In the genomic region with DNA sequence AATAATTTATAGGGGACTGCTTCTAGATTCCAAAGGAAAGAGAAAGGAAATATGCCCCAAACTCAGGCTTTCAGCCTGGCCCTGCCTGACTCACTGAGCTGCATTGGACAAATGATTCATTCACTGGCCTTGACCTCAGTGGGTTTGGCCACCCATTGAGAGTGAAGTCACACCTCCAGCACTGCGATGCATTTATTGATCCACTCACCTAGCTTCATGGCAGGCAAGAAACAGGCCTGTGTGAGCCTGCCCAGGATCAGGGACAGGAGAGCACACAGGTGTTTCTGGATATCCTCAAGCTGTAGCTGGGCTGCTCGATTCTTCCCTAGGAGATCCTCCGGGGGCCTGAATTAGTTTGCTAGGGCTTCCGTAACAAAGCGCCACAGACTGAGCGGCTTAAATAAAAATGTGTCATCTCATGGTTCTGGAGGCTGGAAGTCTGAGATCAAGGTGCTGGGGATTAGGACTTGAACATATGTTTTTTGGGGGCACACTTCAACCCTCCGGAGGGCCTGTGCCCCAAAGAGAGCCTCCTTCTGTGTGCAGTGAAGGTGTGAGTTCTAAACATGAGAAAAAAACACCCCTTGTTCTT, we compare ENCODE assay signal across 8 cellular contexts.
A peak's percentile ranks its signal among the peaks of the same experiment; 100 is the strongest.
DNase-seq lines count a peak whose midpoint lies in the region; ATAC-seq and TF ChIP-seq lines count a peak whose summit lies in the region.

No MANE protein-coding gene starts in this region.

- H3K27ac ChIP-seq in DND-41 (ENCODE audit: low read length) (peak overlapping the region; percentile 15; the same call in 1 of the 2 replicates), parathyroid adenoma (peak overlapping the region; percentile 11)
- peak overlapping the region; percentile 89 for H3K27ac ChIP-seq in effector memory CD4-positive, alpha-beta T cell (ENCODE audit: insufficient read depth, low read length, poor library complexity, severe bottlenecking)

- peak overlapping the region; percentile 63; the same call in 1 of the 2 replicates for H3K4me2 ChIP-seq in DND-41 (ENCODE audit: insufficient read depth, low read length)
- no peak overlapping the region for H3K4me2 ChIP-seq in parathyroid adenoma (ENCODE audit: low read length)

- no peaks in the 10 kb centered on the region for H3K36me3 ChIP-seq in DND-41 (ENCODE audit: insufficient read depth, low read length)
- no peaks in the 10 kb centered on the region for H3K36me3 ChIP-seq in effector memory CD4-positive, alpha-beta T cell (ENCODE audit: control insufficient read depth, insufficient read depth, low read length)
- no peaks in the 10 kb centered on the region for H3K36me3 ChIP-seq in parathyroid adenoma (ENCODE audit: control insufficient read depth, insufficient read depth, low read length)

- H3K9ac ChIP-seq in DND-41 (ENCODE audit: low read depth, low read length) (no peak overlapping the region), parathyroid adenoma (no peak overlapping the region)

- no peaks in the 10 kb centered on the region for H3K9me3 ChIP-seq in DND-41 (ENCODE audit: insufficient read depth, low read length, severe bottlenecking)
- no peaks in the 10 kb centered on the region for H3K9me3 ChIP-seq in effector memory CD4-positive, alpha-beta T cell (ENCODE audit: control insufficient read depth, low read length)
- no peaks in the 10 kb centered on the region for H3K9me3 ChIP-seq in parathyroid adenoma (ENCODE audit: control insufficient read depth, low read length)

- H3K79me2 ChIP-seq in DND-41 (ENCODE audit: insufficient read depth, low read length) (no peaks in the 10 kb centered on the region), parathyroid adenoma (no peaks in the 10 kb centered on the region)

- H2AFZ ChIP-seq in DND-41 (ENCODE audit: low read depth, low read length) (no peak overlapping the region), parathyroid adenoma (no peak overlapping the region)

- no peak overlapping the region for H3K4me3 ChIP-seq in DND-41 (ENCODE audit: low read depth in 1 of 2, low read length in 2 of 2)
- peak overlapping the region; percentile 20 for H3K4me3 ChIP-seq in effector memory CD4-positive, alpha-beta T cell (ENCODE audit: insufficient read depth, low read depth, low read length, poor library complexity, severe bottlenecking)
- no peak overlapping the region for H3K4me3 ChIP-seq in parathyroid adenoma (ENCODE audit: low read depth, low read length)

- H3K27me3 ChIP-seq in DND-41 (ENCODE audit: insufficient read depth, low read length, poor library complexity) (no peaks in the 10 kb centered on the region), parathyroid adenoma (ENCODE audit: control insufficient read depth, insufficient read depth, low read length) (no peaks in the 10 kb centered on the region)
- no peaks in the 10 kb centered on the region for H3K27me3 ChIP-seq in effector memory CD4-positive, alpha-beta T cell (replicated peaks; ENCODE audit: control insufficient read depth, insufficient read depth, low read length, poor library complexity, severe bottlenecking)

- TF ChIP-seq CTCF in DND-41 (IDR thresholded peaks at IDR 0.05; ENCODE audit: borderline replicate concordance, extremely low read depth, low read length, poor library complexity, severe bottlenecking) (no peak), parathyroid adenoma (IDR thresholded peaks at IDR 0.05) (no peak)

- ATAC-seq in DND-41 (ENCODE audit: insufficient read depth, low read depth), result no peak
- no peak for ATAC-seq in GM19397 (IDR thresholded peaks at IDR 0.05; ENCODE audit: unreplicated experiment)
- no peak for ATAC-seq in HG02642 (IDR thresholded peaks at IDR 0.05; ENCODE audit: poor library complexity, unreplicated experiment)

- no peaks in the 10 kb centered on the region for H4K20me1 ChIP-seq in DND-41 (ENCODE audit: insufficient read depth, low read length)

- H3K4me1 ChIP-seq in DND-41 (ENCODE audit: insufficient read depth, low read length) (peaks cover 14% of the 10 kb centered on the region), parathyroid adenoma (no peaks in the 10 kb centered on the region)
- peaks cover 23% of the 10 kb centered on the region for H3K4me1 ChIP-seq in effector memory CD4-positive, alpha-beta T cell (ENCODE audit: control insufficient read depth, insufficient read depth, low read length, poor library complexity, severe bottlenecking)

- DNase-seq in DND-41 (no peak), NCI-H69 (lab: John Stamatoyannopoulos, UW) (peak; percentile 35), 8988T (no peak)
- DNase-seq in effector memory CD4-positive, alpha-beta T cell, result no peak
- no peak for DNase-seq in activated CD4-positive, alpha-beta T cell treated with anti-CD3 and anti-CD28 coated beads, Interleukin-2, amount 50 U/mL, for 1 hour

Comparison
In these comparisons a context has a peak if more than half of its experiments do, and no peak if none do; other contexts are left out.
1. H3K27ac ChIP-seq: peak in every context shown above with its lines; median percentile 89 in effector memory CD4-positive, alpha-beta T cell; 15 in DND-41; 11 in parathyroid adenoma.